ENCODE assay signal across 20 cellular contexts in the genomic region with DNA sequence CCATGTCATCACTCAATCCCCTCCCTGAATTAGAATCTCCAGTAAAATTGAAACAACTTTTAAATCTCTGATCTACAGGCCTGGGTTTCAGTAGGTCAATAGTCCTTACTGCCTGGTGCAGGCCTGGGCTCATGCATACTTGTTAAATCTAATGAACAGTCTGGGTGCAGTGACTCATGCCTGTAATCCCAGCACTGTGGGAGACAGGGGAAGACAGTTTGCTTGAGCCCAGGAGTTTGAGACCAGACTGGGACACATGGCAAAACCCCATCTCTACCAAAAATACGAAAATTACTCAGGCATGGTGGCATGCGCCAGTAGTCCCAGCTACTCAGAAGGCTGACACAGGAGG.
A peak's percentile ranks its signal among the peaks of the same experiment; 100 is the strongest.
DNase-seq lines count a peak whose midpoint lies in the region; ATAC-seq, FAIRE-seq and TF ChIP-seq lines count a peak whose summit lies in the region.
"Had no signal": no experiment of that assay in that cellular context is flagged by ENCODE, and none has a peak within 500 bp of the region (broad histone marks: within the 10 kb centered on the region; RNA-seq: fewer than 3 reads in every experiment).

No MANE protein-coding gene starts in this region.

- no peaks in the 10 kb centered on the region for H3K4me1 Mint-ChIP-seq in activated naive CD8-positive, alpha-beta T cell treated with anti-CD3 and anti-CD28 coated beads for 36 hours

- peaks cover 4 to 7% of the 10 kb centered on the region in 2 experiments; a peak in 3 of 4 replicates for H3K9me3 ChIP-seq in H1 (ENCODE audit: insufficient read depth in 2 of 2, low read depth in 1 of 2, low read length in 1 of 2)
- no peaks in the 10 kb centered on the region for H3K9me3 ChIP-seq in prostate gland
- H3K9me3 ChIP-seq: tibial nerve had no signal

- no peak overlapping the region for H2BK12ac ChIP-seq in H1 (ENCODE audit: low read depth, low read length)

- H3K56ac ChIP-seq in H1 (replicated peaks; ENCODE audit: insufficient read length, low read depth, low read length) = no peak overlapping the region
- peak overlapping the region; percentile 73 for H3K56ac ChIP-seq in mesendoderm (ENCODE audit: low read length)

- no peak for TF ChIP-seq EP300 in H1 (IDR thresholded peaks at IDR 0.05; ENCODE audit: borderline replicate concordance in 1 of 2, low read depth in 2 of 2, low read length in 2 of 2)

- no peak for FAIRE-seq in H1 (lab: Jason Lieb, UNC)

- H2BK120ac ChIP-seq in H1 (replicated peaks; ENCODE audit: low read depth, low read length) = no peak overlapping the region
- no peak overlapping the region for H2BK120ac ChIP-seq in mesendoderm (ENCODE audit: low read depth, low read length)

- 94% methylated on average over 2 of the region's 2 CpGs; no CpG with 5 or more reads in 1 of the 2 experiments for WGBS in H1 (ENCODE audit: extremely low coverage in 1 of 2, insufficient coverage in 1 of 2, insufficient read length in 1 of 2, insufficient replicate concordance in 2 of 2, low coverage in 1 of 2, low lambda C conversion rate in 2 of 2, missing lambda C conversion rate in 1 of 2), 2 experiments
- WGBS in mesendoderm (ENCODE audit: extremely low coverage, insufficient coverage, low lambda C conversion rate) = no CpG with 5 or more reads among the region's 2 CpGs
- 86% methylated on average over 2 of the region's 2 CpGs for WGBS in prostate gland

- H3K79me2 ChIP-seq in H1 (ENCODE audit: control insufficient read depth in 1 of 2, insufficient read depth in 2 of 2, low read length in 2 of 2) = no peaks in the 10 kb centered on the region
- no peaks in the 10 kb centered on the region for H3K79me2 ChIP-seq in mesendoderm (ENCODE audit: control insufficient read depth, insufficient read depth, low read length)

- no peaks in the 10 kb centered on the region for H4K20me1 ChIP-seq in H1 (replicated peaks in 1 of 2; ENCODE audit: control insufficient read depth in 1 of 2, insufficient read depth in 2 of 2, low read length in 2 of 2)

- peaks cover 4% of the 10 kb centered on the region for H3K36me3 Mint-ChIP-seq in activated naive CD8-positive, alpha-beta T cell treated with anti-CD3 and anti-CD28 coated beads for 36 hours

- H3K4ac ChIP-seq in H1 (replicated peaks; ENCODE audit: insufficient read length, low read depth, low read length) = no peak overlapping the region
- H3K4ac ChIP-seq in mesendoderm (ENCODE audit: low read depth, low read length) = no peak overlapping the region

- no peak overlapping the region for H4K5ac ChIP-seq in H1 (ENCODE audit: insufficient read length, low read depth, low read length)
- no peak overlapping the region for H4K5ac ChIP-seq in mesendoderm (ENCODE audit: low read length)

- H3K27ac ChIP-seq in H1 (ENCODE audit: low read depth, low read length) = no peak overlapping the region
- peak overlapping the region; percentile 50 for H3K27ac ChIP-seq in mesendoderm (ENCODE audit: low read depth, low read length)
- no peak overlapping the region for H3K27ac ChIP-seq in prostate gland
- H3K27ac ChIP-seq: coronary artery, tibial nerve had no signal

- intact Hi-C loops in prostate gland (cut with DNase I) = no loop called here

- H2AK5ac ChIP-seq in H1 (ENCODE audit: low read depth, low read length) (no peak overlapping the region), mesendoderm (ENCODE audit: low read length) (peak overlapping the region; percentile 52)

- TF ChIP-seq CTCF in H1 (IDR thresholded peaks at IDR 0.05; ENCODE audit: control extremely low read depth in 1 of 3, insufficient read depth in 1 of 3, low read depth in 1 of 3, low read length in 3 of 3) = no peak
- TF ChIP-seq CTCF in prostate gland (IDR thresholded peaks at IDR 0.05) = no peak

- H3K23ac ChIP-seq in H1 (ENCODE audit: insufficient read length) (no peak overlapping the region), mesendoderm (ENCODE audit: low read length) (no peak overlapping the region)

- no peak for TF ChIP-seq RAD21 in H1 (IDR thresholded peaks at IDR 0.05 in 1 of 2, conservative IDR thresholded peaks at IDR 0.05 in 1 of 2; ENCODE audit: low read depth in 2 of 2, low read length in 2 of 2)

- peaks cover 7% of the 10 kb centered on the region for H3K27me3 Mint-ChIP-seq in activated naive CD8-positive, alpha-beta T cell treated with anti-CD3 and anti-CD28 coated beads for 36 hours

- H3K27me3 ChIP-seq in H1 (replicated peaks in 1 of 4; ENCODE audit: control insufficient read depth in 3 of 4, extremely low read depth in 1 of 4, insufficient read depth in 3 of 4, low read length in 3 of 4) = no peaks in the 10 kb centered on the region
- no peaks in the 10 kb centered on the region for H3K27me3 ChIP-seq in mesendoderm (ENCODE audit: insufficient read depth, low read length, poor library complexity)
- H3K27me3 ChIP-seq in prostate gland (replicated peaks; ENCODE audit: insufficient read depth) = no peaks in the 10 kb centered on the region
- H3K27me3 ChIP-seq: tibial nerve had no signal

- no peak overlapping the region for H4K91ac ChIP-seq in H1 (replicated peaks; ENCODE audit: insufficient read length, low read length)

- no peak for TF ChIP-seq POLR2A in H1 (IDR thresholded peaks at IDR 0.05; ENCODE audit: control extremely low read depth in 1 of 2, low read depth in 2 of 2, low read length in 2 of 2)
- no peak for TF ChIP-seq POLR2A in prostate gland (IDR thresholded peaks at IDR 0.05)

- H3K18ac ChIP-seq in H1 (ENCODE audit: extremely low read depth, low read length) = no peak overlapping the region
- peak overlapping the region; percentile 8 for H3K18ac ChIP-seq in mesendoderm (ENCODE audit: low read length)

- H3K36me3 ChIP-seq in H1 (ENCODE audit: control insufficient read depth in 2 of 4, insufficient read depth in 4 of 4, low read length in 3 of 4) (no peaks in the 10 kb centered on the region), mesendoderm (ENCODE audit: control insufficient read depth, insufficient read depth, low read length) (no peaks in the 10 kb centered on the region), prostate gland (no peaks in the 10 kb centered on the region)
- H3K36me3 ChIP-seq: tibial nerve had no signal

- peaks cover 12% of the 10 kb centered on the region for H3K9me3 Mint-ChIP-seq in activated naive CD8-positive, alpha-beta T cell treated with anti-CD3 and anti-CD28 coated beads for 36 hours

- H4K8ac ChIP-seq in H1 (ENCODE audit: extremely low read depth, insufficient read depth, low read length) (no peak overlapping the region), mesendoderm (ENCODE audit: low read depth, low read length) (no peak overlapping the region)

- peaks cover 0 to 12% (median 4%) of the 10 kb centered on the region in 4 experiments; a peak in 3 of 7 replicates for H3K4me1 ChIP-seq in H1 (replicated peaks in 1 of 4; ENCODE audit: control insufficient read depth in 3 of 4, insufficient read depth in 4 of 4, low read length in 3 of 4)
- H3K4me1 ChIP-seq in mesendoderm (ENCODE audit: control insufficient read depth, low read depth, low read length) = peaks cover 11% of the 10 kb centered on the region
- H3K4me1 ChIP-seq in prostate gland (replicated peaks) = no peaks in the 10 kb centered on the region

- H2AFZ ChIP-seq in H1 (ENCODE audit: low read length) = no peak overlapping the region

- H3K27ac Mint-ChIP-seq in activated naive CD8-positive, alpha-beta T cell treated with anti-CD3 and anti-CD28 coated beads for 36 hours = no peak overlapping the region
- H3K27ac Mint-ChIP-seq: nephron had no signal

- CTCF ChIA-PET in H1 (lab: Charles Lee; ENCODE audit: partially characterized antibody) = interaction anchor here (0.6 to 3.3 kb wide), 2 partner anchors 18 to 582 kb away, joined by 4 to 13 read pairs; no protein-coding TSS in a partner anchor

- no peak overlapping the region for H3K4me2 ChIP-seq in H1 (ENCODE audit: insufficient read depth in 1 of 2, low read depth in 2 of 2, low read length in 2 of 2)
- no peak overlapping the region for H3K4me2 ChIP-seq in mesendoderm (ENCODE audit: low read length)

- H3K79me1 ChIP-seq in H1 (ENCODE audit: low read depth, low read length) = no peaks in the 10 kb centered on the region
- no peaks in the 10 kb centered on the region for H3K79me1 ChIP-seq in mesendoderm (ENCODE audit: low read length)

- H3K23me2 ChIP-seq in H1 (ENCODE audit: low read depth, low read length) = no peaks in the 10 kb centered on the region

- peak; percentile 31 for DNase-seq in AG08395 (ENCODE audit: low spot score)
- peak; percentile 61 for DNase-seq in M059J (ENCODE audit: low read depth)
- no peak for DNase-seq in H1 (ENCODE audit: low read depth in 1 of 2, low spot score in 2 of 2)
- DNase-seq in mesendoderm = no peak
- DNase-seq in activated naive CD8-positive, alpha-beta T cell treated with anti-CD3 and anti-CD28 coated beads for 36 hours = no peak
- no peak for DNase-seq in AG20443 (ENCODE audit: low spot score)
- DNase-seq in prostate gland (ENCODE audit: low spot score) = no peak
- DNase-seq: activated T-cell treated with anti-CD3 and anti-CD28 coated beads, Interleukin-2, amount 50 U/mL, for 48 hours; amniotic stem cell; hypothalamus; NCI-H2107; retina; Right ventricle myocardium superior; stimulated activated CD4-positive, alpha-beta T cell treated with anti-CD3 and anti-CD28 coated beads, Interleukin-2, amount 100 ng/mL, for 48 hours; stimulated activated CD8-positive, alpha-beta memory T cell treated with anti-CD3 and anti-CD28 coated beads, Interleukin-4, amount 100 ng/mL, for 48 hours; T-helper 9 cell had no signal

- ATAC-seq in HG03457 (IDR thresholded peaks at IDR 0.05; ENCODE audit: unreplicated experiment) = no peak

- H3K9ac ChIP-seq in H1 (replicated peaks in 1 of 4; ENCODE audit: extremely low read depth in 1 of 4, low read depth in 3 of 4, low read length in 3 of 4) (no peak overlapping the region), mesendoderm (ENCODE audit: low read length) (peak overlapping the region; percentile 17)

- H3K4me3 ChIP-seq in H1 (ENCODE audit: extremely low read depth in 1 of 4, insufficient read depth in 2 of 4, low read depth in 3 of 4, low read length in 4 of 4) (no peak overlapping the region), mesendoderm (ENCODE audit: low read length) (no peak overlapping the region), prostate gland (no peak overlapping the region)
- H3K4me3 ChIP-seq: coronary artery, tibial nerve had no signal

- H3K14ac ChIP-seq in H1 (ENCODE audit: insufficient read length) = no peak overlapping the region

- H2BK5ac ChIP-seq in H1 (ENCODE audit: low read depth, low read length) (no peak overlapping the region), mesendoderm (ENCODE audit: low read length) (peak overlapping the region; percentile 64)

- POLR2A ChIA-PET in H1 (lab: Charles Lee; ENCODE audit: partially characterized antibody) = no interaction called here

- H2BK15ac ChIP-seq in H1 (ENCODE audit: low read length) (peak overlapping the region; percentile 50; the same call in 1 of the 2 replicates), mesendoderm (replicated peaks; ENCODE audit: low read depth) (no peak overlapping the region)

- H2BK20ac ChIP-seq in H1 (ENCODE audit: low read length) = 0 out of 2 replicates have a peak overlapping the region, but pooled peaks have one; percentile 83

- H3K4me3 Mint-ChIP-seq in activated naive CD8-positive, alpha-beta T cell treated with anti-CD3 and anti-CD28 coated beads for 36 hours = no peak overlapping the region
- H3K4me3 Mint-ChIP-seq: nephron had no signal

TF ChIP-seq in H1, 55 proteins besides CTCF, POLR2A, EP300 and RAD21 (continues in another document):
- no peak for TF ChIP-seq TAF1 (IDR thresholded peaks at IDR 0.05; ENCODE audit: low read depth, low read length)
- no peak for TF ChIP-seq KDM1A (IDR thresholded peaks at IDR 0.05; ENCODE audit: borderline replicate concordance, low read length)

Comparison
In these comparisons a context has a peak if more than half of its experiments do, and no peak if none do; other contexts are left out.
1. DNase-seq: peak in AG08395 (single experiment) and M059J (single experiment); none in H1 (0 of 2), mesendoderm (single experiment), activated naive CD8-positive, alpha-beta T cell treated with anti-CD3 and anti-CD28 coated beads for 36 hours (single experiment), AG20443 (single experiment) and prostate gland (single experiment).